ENCODE assay signal across 1 cellular context in genomic region chr12:25054076-25054782, GRCh38.
TF ChIP-seq lines count a peak whose summit lies in the region.

No MANE protein-coding gene starts in this region.

TF ChIP-seq in WTC11, 78 proteins besides CTCF, POLR2A, EP300 and RAD21 (continued from another document):
- TF ChIP-seq, protein P1, sequence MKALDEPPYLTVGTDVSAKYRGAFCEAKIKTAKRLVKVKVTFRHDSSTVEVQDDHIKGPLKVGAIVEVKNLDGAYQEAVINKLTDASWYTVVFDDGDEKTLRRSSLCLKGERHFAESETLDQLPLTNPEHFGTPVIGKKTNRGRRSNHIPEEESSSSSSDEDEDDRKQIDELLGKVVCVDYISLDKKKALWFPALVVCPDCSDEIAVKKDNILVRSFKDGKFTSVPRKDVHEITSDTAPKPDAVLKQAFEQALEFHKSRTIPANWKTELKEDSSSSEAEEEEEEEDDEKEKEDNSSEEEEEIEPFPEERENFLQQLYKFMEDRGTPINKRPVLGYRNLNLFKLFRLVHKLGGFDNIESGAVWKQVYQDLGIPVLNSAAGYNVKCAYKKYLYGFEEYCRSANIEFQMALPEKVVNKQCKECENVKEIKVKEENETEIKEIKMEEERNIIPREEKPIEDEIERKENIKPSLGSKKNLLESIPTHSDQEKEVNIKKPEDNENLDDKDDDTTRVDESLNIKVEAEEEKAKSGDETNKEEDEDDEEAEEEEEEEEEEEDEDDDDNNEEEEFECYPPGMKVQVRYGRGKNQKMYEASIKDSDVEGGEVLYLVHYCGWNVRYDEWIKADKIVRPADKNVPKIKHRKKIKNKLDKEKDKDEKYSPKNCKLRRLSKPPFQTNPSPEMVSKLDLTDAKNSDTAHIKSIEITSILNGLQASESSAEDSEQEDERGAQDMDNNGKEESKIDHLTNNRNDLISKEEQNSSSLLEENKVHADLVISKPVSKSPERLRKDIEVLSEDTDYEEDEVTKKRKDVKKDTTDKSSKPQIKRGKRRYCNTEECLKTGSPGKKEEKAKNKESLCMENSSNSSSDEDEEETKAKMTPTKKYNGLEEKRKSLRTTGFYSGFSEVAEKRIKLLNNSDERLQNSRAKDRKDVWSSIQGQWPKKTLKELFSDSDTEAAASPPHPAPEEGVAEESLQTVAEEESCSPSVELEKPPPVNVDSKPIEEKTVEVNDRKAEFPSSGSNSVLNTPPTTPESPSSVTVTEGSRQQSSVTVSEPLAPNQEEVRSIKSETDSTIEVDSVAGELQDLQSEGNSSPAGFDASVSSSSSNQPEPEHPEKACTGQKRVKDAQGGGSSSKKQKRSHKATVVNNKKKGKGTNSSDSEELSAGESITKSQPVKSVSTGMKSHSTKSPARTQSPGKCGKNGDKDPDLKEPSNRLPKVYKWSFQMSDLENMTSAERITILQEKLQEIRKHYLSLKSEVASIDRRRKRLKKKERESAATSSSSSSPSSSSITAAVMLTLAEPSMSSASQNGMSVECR (CRISPR knock-in tag; IDR thresholded peaks at IDR 0.05; ENCODE audit: borderline replicate concordance): no peak
- no peak for TF ChIP-seq ZNF317 (CRISPR knock-in tag; IDR thresholded peaks at IDR 0.05; ENCODE audit: borderline replicate concordance, low read depth)
- TF ChIP-seq HMGXB4 (CRISPR knock-in tag; IDR thresholded peaks at IDR 0.05): no peak
- no peak for TF ChIP-seq MYBL2 (CRISPR knock-in tag; IDR thresholded peaks at IDR 0.05)
- TF ChIP-seq ZNF423 (CRISPR knock-in tag; IDR thresholded peaks at IDR 0.05): no peak
- no peak for TF ChIP-seq CREB1 (CRISPR knock-in tag; IDR thresholded peaks at IDR 0.05)
- TF ChIP-seq SMAD3 (CRISPR knock-in tag; IDR thresholded peaks at IDR 0.05; ENCODE audit: borderline replicate concordance): no peak
- no peak for TF ChIP-seq IRF2 (CRISPR knock-in tag; IDR thresholded peaks at IDR 0.05; ENCODE audit: borderline replicate concordance, low read depth)
- TF ChIP-seq, protein P2, sequence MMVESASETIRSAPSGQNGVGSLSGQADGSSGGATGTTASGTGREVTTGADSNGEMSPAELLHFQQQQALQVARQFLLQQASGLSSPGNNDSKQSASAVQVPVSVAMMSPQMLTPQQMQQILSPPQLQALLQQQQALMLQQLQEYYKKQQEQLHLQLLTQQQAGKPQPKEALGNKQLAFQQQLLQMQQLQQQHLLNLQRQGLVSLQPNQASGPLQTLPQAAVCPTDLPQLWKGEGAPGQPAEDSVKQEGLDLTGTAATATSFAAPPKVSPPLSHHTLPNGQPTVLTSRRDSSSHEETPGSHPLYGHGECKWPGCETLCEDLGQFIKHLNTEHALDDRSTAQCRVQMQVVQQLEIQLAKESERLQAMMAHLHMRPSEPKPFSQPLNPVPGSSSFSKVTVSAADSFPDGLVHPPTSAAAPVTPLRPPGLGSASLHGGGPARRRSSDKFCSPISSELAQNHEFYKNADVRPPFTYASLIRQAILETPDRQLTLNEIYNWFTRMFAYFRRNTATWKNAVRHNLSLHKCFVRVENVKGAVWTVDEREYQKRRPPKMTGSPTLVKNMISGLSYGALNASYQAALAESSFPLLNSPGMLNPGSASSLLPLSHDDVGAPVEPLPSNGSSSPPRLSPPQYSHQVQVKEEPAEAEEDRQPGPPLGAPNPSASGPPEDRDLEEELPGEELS (CRISPR knock-in tag; IDR thresholded peaks at IDR 0.05): no peak
- no peak for TF ChIP-seq FOXK1 (CRISPR knock-in tag; IDR thresholded peaks at IDR 0.05)
- TF ChIP-seq SMAD4 (CRISPR knock-in tag; IDR thresholded peaks at IDR 0.05): no peak
- no peak for TF ChIP-seq USF1 (CRISPR knock-in tag; IDR thresholded peaks at IDR 0.05)
- TF ChIP-seq ESRRA (CRISPR knock-in tag; IDR thresholded peaks at IDR 0.05; ENCODE audit: borderline replicate concordance): no peak
- TF ChIP-seq TEAD4 (CRISPR knock-in tag; IDR thresholded peaks at IDR 0.05): no peak
